In the genomic region with DNA sequence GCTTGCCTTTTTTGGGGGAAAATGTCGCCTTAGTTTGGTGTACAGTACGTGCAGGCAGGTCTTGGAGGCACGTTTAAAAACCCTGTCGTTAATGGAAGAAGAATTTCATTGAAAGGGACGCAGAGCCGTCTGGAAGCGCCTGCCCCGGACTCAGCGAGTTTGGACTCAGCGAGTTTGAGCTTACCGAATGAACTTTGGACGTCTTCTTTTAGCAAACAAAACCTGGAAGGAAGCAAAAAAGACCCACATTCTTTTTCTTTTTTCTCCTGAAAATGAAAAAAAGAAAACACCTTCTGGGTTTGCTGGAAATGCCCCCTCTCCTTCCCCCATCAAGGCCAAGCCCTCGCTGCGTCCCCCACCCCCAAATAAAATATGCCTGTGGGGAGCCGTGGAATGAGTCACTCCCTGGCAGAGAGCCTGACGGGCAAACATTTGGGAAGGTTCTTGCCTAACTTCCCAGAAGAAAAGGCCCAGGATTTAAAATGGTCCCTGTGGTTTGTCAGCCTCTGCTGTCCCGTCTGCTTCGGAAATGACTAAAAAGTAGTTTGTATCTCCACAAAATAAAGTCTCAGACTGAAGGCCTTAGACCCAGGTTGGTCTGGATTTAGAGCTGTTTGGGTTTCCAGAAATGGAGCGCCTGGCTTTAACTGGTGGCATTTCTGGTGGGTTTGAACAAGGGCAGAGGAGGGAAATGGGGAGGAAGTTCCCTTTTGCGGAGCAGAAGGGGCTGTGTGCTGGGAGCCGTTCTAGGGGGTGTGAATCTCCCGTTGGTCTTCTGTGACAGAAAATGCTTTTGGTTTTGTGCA, we compare ENCODE assay signal across 1 cellular context.
TF ChIP-seq lines count a peak whose summit lies in the region.

No MANE protein-coding gene starts in this region.

TF ChIP-seq in HepG2, 621 proteins besides CTCF, POLR2A, EP300 and RAD21 (continued from another document and continues in another):
- TF ChIP-seq MBD4 (IDR thresholded peaks at IDR 0.05; ENCODE audit: borderline replicate concordance, low read length) (0 out of 2 replicates have a peak, but pooled peaks have one; percentile 32), RAD51 (IDR thresholded peaks at IDR 0.05; ENCODE audit: borderline replicate concordance) (no peak), SRSF4 (IDR thresholded peaks at IDR 0.05; ENCODE audit: low read depth, low read length, poor library complexity, severe bottlenecking) (no peak), POLR2AphosphoS5 (IDR thresholded peaks at IDR 0.05; ENCODE audit: low read depth, low read length) (peak; percentile 59), ZNF263 (CRISPR knock-in tag; IDR thresholded peaks at IDR 0.05) (no peak; the same call in 1 of the 2 replicates), CREB1 (IDR thresholded peaks at IDR 0.05) (no peak), CREB1 (CRISPR knock-in tag; IDR thresholded peaks at IDR 0.05) (peak; percentile 69), MYNN (CRISPR knock-in tag; IDR thresholded peaks at IDR 0.05; ENCODE audit: low read depth) (no peak), SALL1 (CRISPR knock-in tag; IDR thresholded peaks at IDR 0.05) (peak; percentile 64), EHMT2 (IDR thresholded peaks at IDR 0.05; ENCODE audit: borderline replicate concordance, low read depth, low read length) (no peak), TBL1XR1 (IDR thresholded peaks at IDR 0.05; ENCODE audit: borderline replicate concordance, low read length, partially characterized antibody) (no peak), THAP11 (CRISPR knock-in tag; IDR thresholded peaks at IDR 0.05) (no peak; the same call in 1 of the 2 replicates), ZNF24 (IDR thresholded peaks at IDR 0.05) (no peak), ONECUT2 (CRISPR knock-in tag; IDR thresholded peaks at IDR 0.05) (no peak), ZFP36L2 (CRISPR knock-in tag; IDR thresholded peaks at IDR 0.05) (no peak), ZSCAN29 (CRISPR knock-in tag; conservative IDR thresholded peaks at IDR 0.05) (0 out of 2 replicates have a peak, but pooled peaks have one; percentile 48), GTF3A (CRISPR knock-in tag; conservative IDR thresholded peaks at IDR 0.05) (no peak), ZMYM3 (CRISPR knock-in tag; IDR thresholded peaks at IDR 0.05) (no peak; the same call in 1 of the 2 replicates), JUNB (CRISPR knock-in tag; IDR thresholded peaks at IDR 0.05; ENCODE audit: borderline replicate concordance) (peak; percentile 86; the same call in 1 of the 2 replicates), ZNF430 (CRISPR knock-in tag; IDR thresholded peaks at IDR 0.05) (no peak; the same call in 1 of the 2 replicates), ZNF253 (CRISPR knock-in tag; IDR thresholded peaks at IDR 0.05; ENCODE audit: borderline replicate concordance) (no peak), IRF2 (CRISPR knock-in tag; IDR thresholded peaks at IDR 0.05) (no peak), ZNF713 (CRISPR knock-in tag; IDR thresholded peaks at IDR 0.05) (no peak), ZFP82 (CRISPR knock-in tag; IDR thresholded peaks at IDR 0.05; ENCODE audit: borderline replicate concordance) (no peak), ZNF781 (CRISPR knock-in tag; IDR thresholded peaks at IDR 0.05; ENCODE audit: borderline replicate concordance, not compliant biosample characterization) (no peak), EZH2 (conservative IDR thresholded peaks at IDR 0.05; ENCODE audit: low read depth, low read length) (no peak), ZNF10 (CRISPR knock-in tag; IDR thresholded peaks at IDR 0.05; ENCODE audit: borderline replicate concordance, low read depth) (no peak), SETDB1 (CRISPR knock-in tag; IDR thresholded peaks at IDR 0.05; ENCODE audit: borderline replicate concordance) (no peak), HHEX (CRISPR knock-in tag; IDR thresholded peaks at IDR 0.05) (no peak), KLF15 (CRISPR knock-in tag; IDR thresholded peaks at IDR 0.05; ENCODE audit: borderline replicate concordance) (no peak), KLF11 (CRISPR knock-in tag; IDR thresholded peaks at IDR 0.05) (no peak)
- TF ChIP-seq, protein P1, sequence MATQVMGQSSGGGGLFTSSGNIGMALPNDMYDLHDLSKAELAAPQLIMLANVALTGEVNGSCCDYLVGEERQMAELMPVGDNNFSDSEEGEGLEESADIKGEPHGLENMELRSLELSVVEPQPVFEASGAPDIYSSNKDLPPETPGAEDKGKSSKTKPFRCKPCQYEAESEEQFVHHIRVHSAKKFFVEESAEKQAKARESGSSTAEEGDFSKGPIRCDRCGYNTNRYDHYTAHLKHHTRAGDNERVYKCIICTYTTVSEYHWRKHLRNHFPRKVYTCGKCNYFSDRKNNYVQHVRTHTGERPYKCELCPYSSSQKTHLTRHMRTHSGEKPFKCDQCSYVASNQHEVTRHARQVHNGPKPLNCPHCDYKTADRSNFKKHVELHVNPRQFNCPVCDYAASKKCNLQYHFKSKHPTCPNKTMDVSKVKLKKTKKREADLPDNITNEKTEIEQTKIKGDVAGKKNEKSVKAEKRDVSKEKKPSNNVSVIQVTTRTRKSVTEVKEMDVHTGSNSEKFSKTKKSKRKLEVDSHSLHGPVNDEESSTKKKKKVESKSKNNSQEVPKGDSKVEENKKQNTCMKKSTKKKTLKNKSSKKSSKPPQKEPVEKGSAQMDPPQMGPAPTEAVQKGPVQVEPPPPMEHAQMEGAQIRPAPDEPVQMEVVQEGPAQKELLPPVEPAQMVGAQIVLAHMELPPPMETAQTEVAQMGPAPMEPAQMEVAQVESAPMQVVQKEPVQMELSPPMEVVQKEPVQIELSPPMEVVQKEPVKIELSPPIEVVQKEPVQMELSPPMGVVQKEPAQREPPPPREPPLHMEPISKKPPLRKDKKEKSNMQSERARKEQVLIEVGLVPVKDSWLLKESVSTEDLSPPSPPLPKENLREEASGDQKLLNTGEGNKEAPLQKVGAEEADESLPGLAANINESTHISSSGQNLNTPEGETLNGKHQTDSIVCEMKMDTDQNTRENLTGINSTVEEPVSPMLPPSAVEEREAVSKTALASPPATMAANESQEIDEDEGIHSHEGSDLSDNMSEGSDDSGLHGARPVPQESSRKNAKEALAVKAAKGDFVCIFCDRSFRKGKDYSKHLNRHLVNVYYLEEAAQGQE (IDR thresholded peaks at IDR 0.05; ENCODE audit: borderline replicate concordance in 1 of 2, low read depth in 1 of 2, low read length in 2 of 2), result no peak; a peak in 1 of 4 replicates
- TF ChIP-seq, protein P2, sequence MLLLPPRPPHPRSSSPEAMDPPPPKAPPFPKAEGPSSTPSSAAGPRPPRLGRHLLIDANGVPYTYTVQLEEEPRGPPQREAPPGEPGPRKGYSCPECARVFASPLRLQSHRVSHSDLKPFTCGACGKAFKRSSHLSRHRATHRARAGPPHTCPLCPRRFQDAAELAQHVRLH (CRISPR knock-in tag; IDR thresholded peaks at IDR 0.05; ENCODE audit: borderline replicate concordance, low read depth), result no peak
- TF ChIP-seq, protein P3, sequence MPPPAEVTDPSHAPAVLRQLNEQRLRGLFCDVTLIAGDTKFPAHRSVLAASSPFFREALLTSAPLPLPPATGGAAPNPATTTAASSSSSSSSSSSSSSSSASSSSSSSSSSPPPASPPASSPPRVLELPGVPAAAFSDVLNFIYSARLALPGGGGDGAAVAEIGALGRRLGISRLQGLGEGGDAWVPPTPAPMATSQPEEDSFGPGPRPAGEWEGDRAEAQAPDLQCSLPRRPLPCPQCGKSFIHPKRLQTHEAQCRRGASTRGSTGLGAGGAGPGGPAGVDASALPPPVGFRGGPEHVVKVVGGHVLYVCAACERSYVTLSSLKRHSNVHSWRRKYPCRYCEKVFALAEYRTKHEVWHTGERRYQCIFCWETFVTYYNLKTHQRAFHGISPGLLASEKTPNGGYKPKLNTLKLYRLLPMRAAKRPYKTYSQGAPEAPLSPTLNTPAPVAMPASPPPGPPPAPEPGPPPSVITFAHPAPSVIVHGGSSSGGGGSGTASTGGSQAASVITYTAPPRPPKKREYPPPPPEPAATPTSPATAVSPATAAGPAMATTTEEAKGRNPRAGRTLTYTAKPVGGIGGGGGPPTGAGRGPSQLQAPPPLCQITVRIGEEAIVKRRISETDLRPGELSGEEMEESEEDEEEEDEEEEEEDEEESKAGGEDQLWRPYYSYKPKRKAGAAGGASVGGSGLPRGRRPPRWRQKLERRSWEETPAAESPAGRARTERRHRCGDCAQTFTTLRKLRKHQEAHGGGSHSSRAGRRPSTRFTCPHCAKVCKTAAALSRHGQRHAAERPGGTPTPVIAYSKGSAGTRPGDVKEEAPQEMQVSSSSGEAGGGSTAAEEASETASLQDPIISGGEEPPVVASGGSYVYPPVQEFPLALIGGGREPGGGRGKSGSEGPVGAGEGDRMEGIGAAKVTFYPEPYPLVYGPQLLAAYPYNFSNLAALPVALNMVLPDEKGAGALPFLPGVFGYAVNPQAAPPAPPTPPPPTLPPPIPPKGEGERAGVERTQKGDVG (CRISPR knock-in tag; IDR thresholded peaks at IDR 0.05; ENCODE audit: borderline replicate concordance), result no peak
- TF ChIP-seq, protein P4, sequence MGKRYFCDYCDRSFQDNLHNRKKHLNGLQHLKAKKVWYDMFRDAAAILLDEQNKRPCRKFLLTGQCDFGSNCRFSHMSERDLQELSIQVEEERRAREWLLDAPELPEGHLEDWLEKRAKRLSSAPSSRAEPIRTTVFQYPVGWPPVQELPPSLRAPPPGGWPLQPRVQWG (CRISPR knock-in tag; IDR thresholded peaks at IDR 0.05; ENCODE audit: borderline replicate concordance, low read depth), result no peak
- TF ChIP-seq, protein P5, sequence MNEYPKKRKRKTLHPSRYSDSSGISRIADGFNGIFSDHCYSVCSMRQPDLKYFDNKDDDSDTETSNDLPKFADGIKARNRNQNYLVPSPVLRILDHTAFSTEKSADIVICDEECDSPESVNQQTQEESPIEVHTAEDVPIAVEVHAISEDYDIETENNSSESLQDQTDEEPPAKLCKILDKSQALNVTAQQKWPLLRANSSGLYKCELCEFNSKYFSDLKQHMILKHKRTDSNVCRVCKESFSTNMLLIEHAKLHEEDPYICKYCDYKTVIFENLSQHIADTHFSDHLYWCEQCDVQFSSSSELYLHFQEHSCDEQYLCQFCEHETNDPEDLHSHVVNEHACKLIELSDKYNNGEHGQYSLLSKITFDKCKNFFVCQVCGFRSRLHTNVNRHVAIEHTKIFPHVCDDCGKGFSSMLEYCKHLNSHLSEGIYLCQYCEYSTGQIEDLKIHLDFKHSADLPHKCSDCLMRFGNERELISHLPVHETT (CRISPR knock-in tag; conservative IDR thresholded peaks at IDR 0.05), result no peak
- TF ChIP-seq, protein P6, sequence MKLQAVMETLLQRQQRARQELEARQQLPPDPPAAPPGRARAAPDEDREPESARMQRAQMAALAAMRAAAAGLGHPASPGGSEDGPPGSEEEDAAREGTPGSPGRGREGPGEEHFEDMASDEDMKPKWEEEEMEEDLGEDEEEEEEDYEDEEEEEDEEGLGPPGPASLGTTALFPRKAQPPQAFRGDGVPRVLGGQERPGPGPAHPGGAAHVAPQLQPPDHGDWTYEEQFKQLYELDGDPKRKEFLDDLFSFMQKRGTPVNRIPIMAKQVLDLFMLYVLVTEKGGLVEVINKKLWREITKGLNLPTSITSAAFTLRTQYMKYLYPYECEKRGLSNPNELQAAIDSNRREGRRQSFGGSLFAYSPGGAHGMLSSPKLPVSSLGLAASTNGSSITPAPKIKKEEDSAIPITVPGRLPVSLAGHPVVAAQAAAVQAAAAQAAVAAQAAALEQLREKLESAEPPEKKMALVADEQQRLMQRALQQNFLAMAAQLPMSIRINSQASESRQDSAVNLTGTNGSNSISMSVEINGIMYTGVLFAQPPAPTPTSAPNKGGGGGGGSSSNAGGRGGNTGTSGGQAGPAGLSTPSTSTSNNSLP (IDR thresholded peaks at IDR 0.05; ENCODE audit: low read depth, low read length), result 0 out of 2 replicates have a peak, but pooled peaks have one; percentile 33
- TF ChIP-seq, protein P7, sequence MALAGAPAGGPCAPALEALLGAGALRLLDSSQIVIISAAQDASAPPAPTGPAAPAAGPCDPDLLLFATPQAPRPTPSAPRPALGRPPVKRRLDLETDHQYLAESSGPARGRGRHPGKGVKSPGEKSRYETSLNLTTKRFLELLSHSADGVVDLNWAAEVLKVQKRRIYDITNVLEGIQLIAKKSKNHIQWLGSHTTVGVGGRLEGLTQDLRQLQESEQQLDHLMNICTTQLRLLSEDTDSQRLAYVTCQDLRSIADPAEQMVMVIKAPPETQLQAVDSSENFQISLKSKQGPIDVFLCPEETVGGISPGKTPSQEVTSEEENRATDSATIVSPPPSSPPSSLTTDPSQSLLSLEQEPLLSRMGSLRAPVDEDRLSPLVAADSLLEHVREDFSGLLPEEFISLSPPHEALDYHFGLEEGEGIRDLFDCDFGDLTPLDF (CRISPR knock-in tag; IDR thresholded peaks at IDR 0.05), result 0 out of 2 replicates have a peak, but pooled peaks have one; percentile 34
- TF ChIP-seq, protein P8, sequence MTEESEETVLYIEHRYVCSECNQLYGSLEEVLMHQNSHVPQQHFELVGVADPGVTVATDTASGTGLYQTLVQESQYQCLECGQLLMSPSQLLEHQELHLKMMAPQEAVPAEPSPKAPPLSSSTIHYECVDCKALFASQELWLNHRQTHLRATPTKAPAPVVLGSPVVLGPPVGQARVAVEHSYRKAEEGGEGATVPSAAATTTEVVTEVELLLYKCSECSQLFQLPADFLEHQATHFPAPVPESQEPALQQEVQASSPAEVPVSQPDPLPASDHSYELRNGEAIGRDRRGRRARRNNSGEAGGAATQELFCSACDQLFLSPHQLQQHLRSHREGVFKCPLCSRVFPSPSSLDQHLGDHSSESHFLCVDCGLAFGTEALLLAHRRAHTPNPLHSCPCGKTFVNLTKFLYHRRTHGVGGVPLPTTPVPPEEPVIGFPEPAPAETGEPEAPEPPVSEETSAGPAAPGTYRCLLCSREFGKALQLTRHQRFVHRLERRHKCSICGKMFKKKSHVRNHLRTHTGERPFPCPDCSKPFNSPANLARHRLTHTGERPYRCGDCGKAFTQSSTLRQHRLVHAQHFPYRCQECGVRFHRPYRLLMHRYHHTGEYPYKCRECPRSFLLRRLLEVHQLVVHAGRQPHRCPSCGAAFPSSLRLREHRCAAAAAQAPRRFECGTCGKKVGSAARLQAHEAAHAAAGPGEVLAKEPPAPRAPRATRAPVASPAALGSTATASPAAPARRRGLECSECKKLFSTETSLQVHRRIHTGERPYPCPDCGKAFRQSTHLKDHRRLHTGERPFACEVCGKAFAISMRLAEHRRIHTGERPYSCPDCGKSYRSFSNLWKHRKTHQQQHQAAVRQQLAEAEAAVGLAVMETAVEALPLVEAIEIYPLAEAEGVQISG (CRISPR knock-in tag; IDR thresholded peaks at IDR 0.05), result no peak; the same call in 1 of the 2 replicates
- TF ChIP-seq, protein P9, sequence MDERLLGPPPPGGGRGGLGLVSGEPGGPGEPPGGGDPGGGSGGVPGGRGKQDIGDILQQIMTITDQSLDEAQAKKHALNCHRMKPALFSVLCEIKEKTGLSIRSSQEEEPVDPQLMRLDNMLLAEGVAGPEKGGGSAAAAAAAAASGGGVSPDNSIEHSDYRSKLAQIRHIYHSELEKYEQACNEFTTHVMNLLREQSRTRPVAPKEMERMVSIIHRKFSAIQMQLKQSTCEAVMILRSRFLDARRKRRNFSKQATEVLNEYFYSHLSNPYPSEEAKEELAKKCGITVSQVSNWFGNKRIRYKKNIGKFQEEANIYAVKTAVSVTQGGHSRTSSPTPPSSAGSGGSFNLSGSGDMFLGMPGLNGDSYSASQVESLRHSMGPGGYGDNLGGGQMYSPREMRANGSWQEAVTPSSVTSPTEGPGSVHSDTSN (CRISPR knock-in tag; IDR thresholded peaks at IDR 0.05), result no peak
